12 cellular contexts compared by ENCODE assay signal in the genomic region with DNA sequence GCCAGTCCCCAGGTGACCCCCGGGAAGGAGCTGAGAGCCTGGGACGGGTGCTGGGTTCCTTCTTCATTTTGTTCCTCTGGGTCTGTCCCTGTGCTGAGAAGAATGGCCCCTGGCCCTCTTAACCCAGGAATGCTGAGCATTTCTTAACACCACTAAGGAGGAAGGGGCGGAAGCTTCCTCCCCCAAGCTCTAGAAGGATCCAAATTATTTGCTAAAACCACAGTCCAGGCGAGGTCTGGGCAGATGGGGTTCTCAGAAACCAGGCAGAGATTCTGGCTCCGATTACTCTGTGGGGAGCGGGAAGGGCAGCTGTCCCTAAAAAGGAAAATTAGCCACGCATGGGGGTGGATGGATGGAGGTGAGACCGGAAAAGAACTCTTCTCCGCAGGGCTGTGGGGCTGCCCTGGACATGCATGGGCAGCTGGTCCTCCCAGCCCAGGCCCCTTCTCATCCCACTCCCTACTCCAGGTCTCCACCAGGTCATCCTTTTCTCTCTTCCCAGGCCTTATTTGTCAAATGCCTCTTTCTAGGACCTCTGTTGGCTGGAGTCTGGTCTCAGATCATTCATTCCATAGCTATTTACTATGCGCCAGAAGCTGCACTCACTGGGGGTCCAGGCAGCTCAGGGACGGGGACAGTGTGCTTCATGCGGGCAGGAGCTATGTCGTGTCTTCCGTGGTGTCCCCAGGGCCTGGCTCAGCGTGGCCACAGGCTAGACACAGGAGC. TPM values are rescaled to one million over a fixed set of nuclear protein-coding genes. Genes with fewer than 3 reads are reported as not detected.
DNase-seq lines count a peak whose midpoint lies in the region; ATAC-seq and TF ChIP-seq lines count a peak whose summit lies in the region.
"Had no signal": no experiment of that assay in that cellular context is flagged by ENCODE, and none has a peak within 500 bp of the region (broad histone marks: within the 10 kb centered on the region; RNA-seq: fewer than 3 reads in every experiment).

No MANE protein-coding gene starts in this region.

- no peaks in the 10 kb centered on the region for H3K27me3 Mint-ChIP-seq in memory B cell
- H3K27me3 Mint-ChIP-seq: stimulated activated naive CD8-positive, alpha-beta T cell treated with anti-CD3 and anti-CD28 coated beads, Interleukin-15, amount 100 ng/mL, for 72 hours had no signal

- H3K4me1 ChIP-seq in transverse colon (peaks cover 12 to 53% (median 44%) of the 10 kb centered on the region in 4 donors), suprapubic skin (peaks cover 22% of the 10 kb centered on the region)

- no peaks in the 10 kb centered on the region for H3K9me3 Mint-ChIP-seq in memory B cell
- H3K9me3 Mint-ChIP-seq: stimulated activated naive CD8-positive, alpha-beta T cell treated with anti-CD3 and anti-CD28 coated beads, Interleukin-15, amount 100 ng/mL, for 72 hours had no signal

- H3K27ac ChIP-seq in transverse colon (peak overlapping the region; percentile 86 to 93 (median 88)), suprapubic skin (no peak overlapping the region)

- peak; percentile 48 for DNase-seq in NCI-H146 (lab: John Stamatoyannopoulos, UW)
- no peak for DNase-seq in NCI-H146 treated with DMSO at 0.1 percent for 48 hours (lab: John Stamatoyannopoulos, UW; ENCODE audit: unreplicated experiment)
- DNase-seq in astrocyte of the hippocampus (ENCODE audit: low read depth, low spot score), result peak; percentile 75
- no peak for DNase-seq in memory B cell (ENCODE audit: low spot score in 2 of 2)
- no peak for DNase-seq in transverse colon
- no peak for DNase-seq in suprapubic skin (ENCODE audit: low spot score in 2 of 2)
- DNase-seq in GOT3 (lab: John Stamatoyannopoulos, UW), result no peak
- no peak for DNase-seq in NCI-H1930 (lab: John Stamatoyannopoulos, UW)
- DNase-seq: occipital lobe; stimulated activated CD4-positive, alpha-beta T cell treated with anti-CD3 and anti-CD28 coated beads, Interleukin-2, amount 100 ng/mL, for 48 hours; stimulated activated naive CD8-positive, alpha-beta T cell treated with anti-CD3 and anti-CD28 coated beads, Interleukin-15, amount 100 ng/mL, for 72 hours had no signal

- TF ChIP-seq CTCF in transverse colon (IDR thresholded peaks at IDR 0.05), result no peak
- no peak for TF ChIP-seq CTCF in suprapubic skin (IDR thresholded peaks at IDR 0.05)

- no peak for TF ChIP-seq POLR2A in transverse colon (IDR thresholded peaks at IDR 0.05)
- TF ChIP-seq POLR2A in suprapubic skin (IDR thresholded peaks at IDR 0.05), result no peak

- peak overlapping the region; percentile 82 for H3K27ac Mint-ChIP-seq in memory B cell
- H3K27ac Mint-ChIP-seq: stimulated activated naive CD8-positive, alpha-beta T cell treated with anti-CD3 and anti-CD28 coated beads, Interleukin-15, amount 100 ng/mL, for 72 hours had no signal

- WGBS in transverse colon (ENCODE audit: low coverage in 1 of 2), 2 donors, result 57 to 76% methylated on average over 8 to 15 of the region's 15 CpGs
- WGBS in suprapubic skin, result 75% methylated on average over 13 of the region's 15 CpGs

- no peak for ATAC-seq in memory B cell (ENCODE audit: low read depth)
- ATAC-seq: esophagus mucosa; stimulated activated naive CD8-positive, alpha-beta T cell treated with anti-CD3 and anti-CD28 coated beads, Interleukin-15, amount 100 ng/mL, for 72 hours had no signal

- intact Hi-C loops in transverse colon (cut with DNase I; ENCODE audit: low total_unique reads), result no loop called here

- H3K4me3 ChIP-seq in transverse colon (no peak overlapping the region), suprapubic skin (no peak overlapping the region)

- no peaks in the 10 kb centered on the region for H3K36me3 Mint-ChIP-seq in memory B cell

- in situ Hi-C loops in transverse colon (cut with MboI; ENCODE audit: low pct_ligation_motif_present in 1 of 4, low pct_unique_long_range_greater_than_20kb in 1 of 4, low sequenced_read_pairs in 3 of 4), result no loop called here

- H3K4me3 Mint-ChIP-seq in memory B cell, result no peak overlapping the region
- H3K4me3 Mint-ChIP-seq: stimulated activated naive CD8-positive, alpha-beta T cell treated with anti-CD3 and anti-CD28 coated beads, Interleukin-15, amount 100 ng/mL, for 72 hours had no signal

- H3K27me3 ChIP-seq in transverse colon (no peaks in the 10 kb centered on the region), suprapubic skin (no peaks in the 10 kb centered on the region)

- H3K36me3 ChIP-seq in transverse colon (no peaks in the 10 kb centered on the region), suprapubic skin (no peaks in the 10 kb centered on the region)

- H3K4me1 Mint-ChIP-seq in memory B cell, result peaks cover 21% of the 10 kb centered on the region

- TF ChIP-seq EP300 in transverse colon (IDR thresholded peaks at IDR 0.05; ENCODE audit: low read depth) (no peak), suprapubic skin (IDR thresholded peaks at IDR 0.05) (no peak)

- no peaks in the 10 kb centered on the region for H3K9me3 ChIP-seq in transverse colon
- no peaks in the 10 kb centered on the region for H3K9me3 ChIP-seq in suprapubic skin

RNA-seq across cellular contexts. Expression of a gene that starts 45.0 kb away (rescaled TPM):
- 100 to 1,000 TPM; 385 to 511 (median 460) TPM for total RNA-seq in transverse colon
- 100 to 1,000 TPM; 284 to 323 (median 294) TPM for total RNA-seq in suprapubic skin

RNA-seq across cellular contexts. Expression of a gene that starts 48.7 kb away (rescaled TPM):
- total RNA-seq in transverse colon (100 to 1,000 TPM in 1 of 4 donors, 10 to 100 TPM in 3; 68.5 to 317 (median 93.3) TPM), suprapubic skin (10 to 100 TPM; 50.7 to 73.5 (median 61.3) TPM)

Comparison
In these comparisons a context has a peak if more than half of its experiments do, and no peak if none do; other contexts are left out.
1. DNase-seq: peak in NCI-H146 (single experiment) and astrocyte of the hippocampus (single experiment); none in NCI-H146 treated with DMSO at 0.1 percent for 48 hours (single experiment), memory B cell (0 of 2), transverse colon (single experiment), suprapubic skin (0 of 2), GOT3 (single experiment) and NCI-H1930 (0 of 2).